Comparison of ENCODE assay signal across 1 cellular context in genomic region chrX:132483523-132483922, GRCh38.
TF ChIP-seq lines count a peak whose summit lies in the region.

No MANE protein-coding gene starts in this region.

TF ChIP-seq in GM12878, 131 proteins besides CTCF, POLR2A, EP300 and RAD21 (continued from another document):
- no peak for TF ChIP-seq ATF2 (IDR thresholded peaks at IDR 0.05; ENCODE audit: low read length)
TF ChIP-seq in GM12878: peak in this region for 1.
